In genomic region chr6:117932001-117932400, GRCh38 we compare ENCODE assay signal across 23 cellular contexts.
"Had no signal": no experiment of that assay in that cellular context is flagged by ENCODE, and none has a peak within 500 bp of the region (broad histone marks: within the 10 kb centered on the region; RNA-seq: fewer than 3 reads in every experiment).

No MANE protein-coding gene starts in this region.

- DNase-seq: stimulated activated CD4-positive, alpha-beta T cell treated with anti-CD3 and anti-CD28 coated beads, Interleukin-2, amount 100 ng/mL, for 48 hours; stimulated activated CD4-positive, alpha-beta T cell treated with anti-CD3 and anti-CD28 coated beads, Interleukin-4, amount 100 ng/mL, for 1 hour; stimulated activated CD4-positive, alpha-beta T cell treated with anti-CD3 and anti-CD28 coated beads, Interleukin-4, amount 100 ng/mL, for 24 hours; stimulated activated CD4-positive, alpha-beta T cell treated with anti-CD3 and anti-CD28 coated beads, Interleukin-4, amount 100 ng/mL, for 4 hours; stimulated activated CD8-positive, alpha-beta memory T cell treated with anti-CD3 and anti-CD28 coated beads, Interleukin-4, amount 100 ng/mL, for 48 hours; stimulated activated naive B cell treated with anti-CD40 and anti-IgM and Interleukin-4, amounts not matched to agents 10 μg/mL and 1 μg/mL and 100 μg/mL, for 72 hours; stimulated activated naive CD4-positive, alpha-beta T cell; stimulated activated naive CD4-positive, alpha-beta T cell treated with Interleukin-2 at 50 U/mL for 16 hours; stimulated activated naive CD8-positive, alpha-beta T cell treated with anti-CD3 and anti-CD28 coated beads, Interleukin-15, amount 100 ng/mL, for 72 hours; stimulated activated naive CD8-positive, alpha-beta T cell treated with anti-CD3 and anti-CD28 coated beads, Interleukin-15, Interleukin-2, amounts not matched to agents 100 U/mL and 50 U/mL, for 24 hours; stomach; substantia nigra; testis; thyroid gland; tibial artery; transverse colon; upper lobe of left lung; upper lobe of right lung; uterus had no signal

- H3K4me1 ChIP-seq: stomach, suprapubic skin, testis, thyroid gland, tibial artery, transverse colon, upper lobe of left lung, upper lobe of right lung, uterus, vagina had no signal

- H3K9me3 ChIP-seq: suprapubic skin, testis, thoracic aorta, thyroid gland, tibial artery, upper lobe of right lung, uterus had no signal

- H3K27me3 ChIP-seq: stomach, suprapubic skin, testis, thyroid gland, tibial nerve, transverse colon, upper lobe of left lung, upper lobe of right lung, uterus, vagina had no signal

- H3K36me3 ChIP-seq: stomach, suprapubic skin, thoracic aorta, thyroid gland, tibial artery, tibial nerve, transverse colon, upper lobe of left lung, upper lobe of right lung, uterus, vagina had no signal

- H3K4me3 ChIP-seq: stomach, suprapubic skin, testis, thoracic aorta, thyroid gland, tibial artery, tibial nerve, transverse colon, upper lobe of left lung, upper lobe of right lung, uterus, vagina had no signal

- H3K27ac ChIP-seq: stomach, suprapubic skin, testis, thoracic aorta, thyroid gland, tibial artery, transverse colon, upper lobe of left lung, upper lobe of right lung, uterus, vagina had no signal
